ENCODE assay signal across 19 cellular contexts in genomic region chr12:29171421-29172258, GRCh38. TPM values are rescaled to one million over a fixed set of nuclear protein-coding genes. Genes with fewer than 3 reads are reported as not detected.
DNase-seq lines count a peak whose midpoint lies in the region; ATAC-seq and TF ChIP-seq lines count a peak whose summit lies in the region.
"Had no signal": no experiment of that assay in that cellular context is flagged by ENCODE, and none has a peak within 500 bp of the region (broad histone marks: within the 10 kb centered on the region; RNA-seq: fewer than 3 reads in every experiment).

No MANE protein-coding gene starts in this region.

- peaks cover 24% of the 10 kb centered on the region for H3K4me1 ChIP-seq in lower lobe of right lung
- H3K4me1 ChIP-seq in sigmoid colon, result no peaks in the 10 kb centered on the region
- H3K4me1 ChIP-seq in esophagus muscularis mucosa, result peaks cover 0 to 24% (median 8%) of the 10 kb centered on the region in 4 donors
- H3K4me1 ChIP-seq: BLaER1 had no signal

- peaks cover 5% of the 10 kb centered on the region for H3K9me3 Mint-ChIP-seq in chondrocyte (ENCODE audit: low read depth)
- H3K9me3 Mint-ChIP-seq: CD8-positive, alpha-beta T cell had no signal

- TF ChIP-seq CTCF in chondrocyte (IDR thresholded peaks at IDR 0.05), result no peak
- no peak for TF ChIP-seq CTCF in lower lobe of right lung (IDR thresholded peaks at IDR 0.05)
- no peak for TF ChIP-seq CTCF in sigmoid colon (IDR thresholded peaks at IDR 0.05)
- TF ChIP-seq CTCF in esophagus muscularis mucosa (IDR thresholded peaks at IDR 0.05), result no peak

- no peak overlapping the region for H3K27ac Mint-ChIP-seq in chondrocyte (ENCODE audit: unreplicated experiment)
- H3K27ac Mint-ChIP-seq: CD8-positive, alpha-beta T cell; HFFc6 had no signal

- H3K27me3 ChIP-seq in lower lobe of right lung (ENCODE audit: low read depth), result no peaks in the 10 kb centered on the region
- H3K27me3 ChIP-seq in sigmoid colon, result no peaks in the 10 kb centered on the region
- no peaks in the 10 kb centered on the region for H3K27me3 ChIP-seq in esophagus muscularis mucosa
- no peaks in the 10 kb centered on the region for H3K27me3 ChIP-seq in MG63
- H3K27me3 ChIP-seq: BLaER1 had no signal

- no peak overlapping the region for H3K27ac ChIP-seq in lower lobe of right lung
- no peak overlapping the region for H3K27ac ChIP-seq in sigmoid colon
- H3K27ac ChIP-seq in esophagus muscularis mucosa (replicated peaks in 1 of 4), result no peak overlapping the region
- H3K27ac ChIP-seq: BLaER1 had no signal

- H3K36me3 ChIP-seq in lower lobe of right lung, result no peaks in the 10 kb centered on the region
- peaks cover 0 to 6% (median 0%) of the 10 kb centered on the region in 4 donors for H3K36me3 ChIP-seq in sigmoid colon
- H3K36me3 ChIP-seq in esophagus muscularis mucosa, result peaks cover 0 to 10% (median 0%) of the 10 kb centered on the region in 4 donors
- peaks cover 74% of the 10 kb centered on the region for H3K36me3 ChIP-seq in MG63

- no peaks in the 10 kb centered on the region for H3K27me3 Mint-ChIP-seq in chondrocyte (ENCODE audit: low read depth)

- no peak for ATAC-seq in lower lobe of right lung
- no peak for ATAC-seq in HG02571 (IDR thresholded peaks at IDR 0.05; ENCODE audit: unreplicated experiment)
- ATAC-seq: CD8-positive, alpha-beta T cell; HCT116 had no signal

- TF ChIP-seq EP300 in sigmoid colon (IDR thresholded peaks at IDR 0.05) (no peak), esophagus muscularis mucosa (IDR thresholded peaks at IDR 0.05) (no peak)

- H3K36me3 Mint-ChIP-seq in chondrocyte (ENCODE audit: low read depth), result peaks cover 5% of the 10 kb centered on the region
- H3K36me3 Mint-ChIP-seq: CD8-positive, alpha-beta T cell had no signal

- WGBS in sigmoid colon, 2 donors, result 88 to 92% methylated on average over 26 of the region's 26 CpGs
- 90% methylated on average over 16 of the region's 26 CpGs for WGBS in esophagus muscularis mucosa

- peaks cover 2% of the 10 kb centered on the region for H3K4me1 Mint-ChIP-seq in chondrocyte (ENCODE audit: low read depth)

- H3K9me3 ChIP-seq in lower lobe of right lung (no peaks in the 10 kb centered on the region), sigmoid colon (no peaks in the 10 kb centered on the region), esophagus muscularis mucosa (no peaks in the 10 kb centered on the region), MG63 (peaks cover 68% of the 10 kb centered on the region)

- intact Hi-C loops in lower lobe of right lung (cut with DNase I), result no loop called here
- intact Hi-C loops in sigmoid colon (cut with DNase I), result no loop called here
- intact Hi-C loops in esophagus muscularis mucosa (cut with DNase I), result no loop called here

- no peak overlapping the region for H3K4me3 Mint-ChIP-seq in chondrocyte (ENCODE audit: unreplicated experiment)
- H3K4me3 Mint-ChIP-seq: CD8-positive, alpha-beta T cell; HFFc6 had no signal

- H3K4me3 ChIP-seq in lower lobe of right lung (no peak overlapping the region), sigmoid colon (no peak overlapping the region), esophagus muscularis mucosa (no peak overlapping the region), MG63 (no peak overlapping the region)
- H3K4me3 ChIP-seq: BLaER1 had no signal

- TF ChIP-seq POLR2A in sigmoid colon (IDR thresholded peaks at IDR 0.05), result no peak
- no peak for TF ChIP-seq POLR2A in esophagus muscularis mucosa (IDR thresholded peaks at IDR 0.05; ENCODE audit: low read depth)

- peak; percentile 30 for DNase-seq in NCI-H2171 treated with DMSO at 0.1 percent for 48 hours (lab: John Stamatoyannopoulos, UW)
- no peak for DNase-seq in NCI-H2171 (lab: John Stamatoyannopoulos, UW)
- DNase-seq in chondrocyte (ENCODE audit: low spot score), result peak; percentile 93
- peak; percentile 41 for DNase-seq in lower lobe of right lung
- DNase-seq in sigmoid colon, result peak; percentile 65
- DNase-seq in esophagus muscularis mucosa (ENCODE audit: extremely low spot score), result no peak
- no peak for DNase-seq in MG63
- DNase-seq: 8988T; Calu3; CD8-positive, alpha-beta T cell; DMS79; GDM1; GOT3; H7; HFFc6; IMR-90 had no signal

RNA-seq across cellular contexts. Expression of gene FAR2, which starts 22.6 kb away (rescaled TPM):
- 11.1 to 19.6 TPM (median 19.3 TPM) in 3 replicates for total RNA-seq in chondrocyte
- 23.7 TPM for total RNA-seq in lower lobe of right lung
- 10 to 100 TPM; 11.1 to 13.0 (median 11.9) TPM for total RNA-seq in sigmoid colon
- 10 to 100 TPM; 33.5 to 46.7 (median 34.8) TPM for polyA plus RNA-seq in sigmoid colon
- 10 to 100 TPM; 11.6 to 15.0 (median 11.9) TPM for total RNA-seq in esophagus muscularis mucosa
- total RNA-seq in MG63 (2014; rRNA removed; shearing (Covaris generic); ENCODE audit: low replicate concordance), result 19.5 and 30.8 TPM in 2 replicates

Comparison
In these comparisons a context has a peak if more than half of its experiments do, and no peak if none do; other contexts are left out.
1. DNase-seq: peak in NCI-H2171 treated with DMSO at 0.1 percent for 48 hours (single experiment), chondrocyte (single experiment), lower lobe of right lung (single experiment) and sigmoid colon (single experiment); none in NCI-H2171 (single experiment), esophagus muscularis mucosa (single experiment) and MG63 (single experiment).